Comparison of ENCODE assay signal across 1 cellular context in the genomic region with DNA sequence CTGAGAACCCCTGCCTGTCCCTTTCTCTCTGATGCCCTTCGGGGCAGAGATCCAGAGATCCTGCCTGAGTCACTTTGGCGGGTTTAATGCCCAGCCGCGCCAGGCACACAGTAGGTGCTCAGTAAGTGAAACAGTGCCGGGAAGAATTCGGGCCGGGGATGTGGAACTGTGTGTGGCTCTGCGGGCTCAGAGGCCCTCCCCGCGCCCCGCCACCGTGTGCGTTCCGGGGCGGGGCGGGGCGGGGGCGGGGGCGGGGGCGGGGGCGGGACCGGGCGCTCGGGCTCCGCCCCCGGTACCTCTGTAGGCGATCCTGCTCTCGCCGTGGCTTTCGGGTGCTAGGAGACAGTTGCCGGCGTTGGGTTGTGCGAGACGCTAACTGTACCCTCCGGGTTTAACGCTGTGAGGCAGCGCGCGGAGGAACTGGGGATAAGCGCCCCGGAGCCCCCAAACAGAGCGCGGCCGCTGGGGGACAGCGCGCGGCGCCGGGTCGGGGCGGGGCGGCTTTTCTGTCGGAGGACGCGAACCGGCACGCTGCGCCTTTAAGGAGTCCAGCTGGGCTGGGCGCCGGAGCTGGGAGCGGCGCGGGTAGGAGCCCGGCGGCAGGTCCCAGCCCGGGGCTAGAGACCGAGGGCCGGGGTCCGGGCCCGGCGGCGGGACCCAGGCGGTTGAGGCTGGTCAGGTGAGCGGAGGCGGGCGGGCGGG.
TF ChIP-seq lines count a peak whose summit lies in the region.

A gene with protein sequence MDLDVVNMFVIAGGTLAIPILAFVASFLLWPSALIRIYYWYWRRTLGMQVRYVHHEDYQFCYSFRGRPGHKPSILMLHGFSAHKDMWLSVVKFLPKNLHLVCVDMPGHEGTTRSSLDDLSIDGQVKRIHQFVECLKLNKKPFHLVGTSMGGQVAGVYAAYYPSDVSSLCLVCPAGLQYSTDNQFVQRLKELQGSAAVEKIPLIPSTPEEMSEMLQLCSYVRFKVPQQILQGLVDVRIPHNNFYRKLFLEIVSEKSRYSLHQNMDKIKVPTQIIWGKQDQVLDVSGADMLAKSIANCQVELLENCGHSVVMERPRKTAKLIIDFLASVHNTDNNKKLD (plus strand): TSS at position 555 of the 702 bp plus-strand sequence. CDS start 18,795 bp downstream, outside the sequence.

TF ChIP-seq in SK-N-SH, 30 proteins besides CTCF, POLR2A, EP300 and RAD21 (continued from another document):
- TF ChIP-seq MXI1 (IDR thresholded peaks at IDR 0.05; ENCODE audit: low read depth, low read length) (peak; percentile 43; the same call in 1 of the 2 replicates), FOXM1 (IDR thresholded peaks at IDR 0.05; ENCODE audit: low read depth) (no peak), SIN3A (IDR thresholded peaks at IDR 0.05; ENCODE audit: borderline replicate concordance, low read depth, low read length) (0 out of 2 replicates have a peak, but pooled peaks have one; percentile 32), SMC3 (IDR thresholded peaks at IDR 0.05; ENCODE audit: low read depth, low read length) (peak; percentile 41; the same call in 1 of the 2 replicates), POLR2AphosphoS5 (IDR thresholded peaks at IDR 0.05; ENCODE audit: low read depth, low read length) (peak; percentile 36; the same call in 1 of the 2 replicates), FOXJ3 (CRISPR knock-in tag; IDR thresholded peaks at IDR 0.05) (no peak), NFIC (IDR thresholded peaks at IDR 0.05; ENCODE audit: borderline replicate concordance) (no peak)
- TF ChIP-seq, protein P1, sequence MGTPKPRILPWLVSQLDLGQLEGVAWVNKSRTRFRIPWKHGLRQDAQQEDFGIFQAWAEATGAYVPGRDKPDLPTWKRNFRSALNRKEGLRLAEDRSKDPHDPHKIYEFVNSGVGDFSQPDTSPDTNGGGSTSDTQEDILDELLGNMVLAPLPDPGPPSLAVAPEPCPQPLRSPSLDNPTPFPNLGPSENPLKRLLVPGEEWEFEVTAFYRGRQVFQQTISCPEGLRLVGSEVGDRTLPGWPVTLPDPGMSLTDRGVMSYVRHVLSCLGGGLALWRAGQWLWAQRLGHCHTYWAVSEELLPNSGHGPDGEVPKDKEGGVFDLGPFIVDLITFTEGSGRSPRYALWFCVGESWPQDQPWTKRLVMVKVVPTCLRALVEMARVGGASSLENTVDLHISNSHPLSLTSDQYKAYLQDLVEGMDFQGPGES (IDR thresholded peaks at IDR 0.05; ENCODE audit: low read depth, low read length) = no peak
